Comparison of ENCODE assay signal across 27 cellular contexts in genomic region chr15:26222781-26223180, GRCh38.
"Had no signal": no experiment of that assay in that cellular context is flagged by ENCODE, and none has a peak within 500 bp of the region (broad histone marks: within the 10 kb centered on the region; RNA-seq: fewer than 3 reads in every experiment).

No MANE protein-coding gene starts in this region.

- H3K27ac ChIP-seq: ovary, parathyroid adenoma, psoas muscle, right lobe of liver, sigmoid colon, stomach, thoracic aorta, thyroid gland, tibial nerve, upper lobe of right lung, vagina had no signal

- H3K9me3 ChIP-seq: ovary, psoas muscle, right lobe of liver, thoracic aorta, thyroid gland, upper lobe of right lung, vagina had no signal

- H3K4me1 Mint-ChIP-seq: naive thymus-derived CD8-positive, alpha-beta T cell; neural crest cell; stimulated activated effector memory CD8-positive, alpha-beta T cell treated with anti-CD3 and anti-CD28 coated beads, Interleukin-12 subunit alpha, Interleukin-12 subunit beta, amount 100 ng/mL, for 72 hours; stimulated activated naive B cell treated with anti-CD40 and anti-IgM and Interleukin-4, amounts not matched to agents 10 μg/mL and 1 μg/mL and 100 μg/mL, for 72 hours had no signal

- H3K4me1 ChIP-seq: parathyroid adenoma, psoas muscle, right lobe of liver, sigmoid colon, stomach, thyroid gland, tibial nerve, upper lobe of right lung, vagina had no signal

- H2AFZ ChIP-seq: parathyroid adenoma had no signal

- H3K4me3 Mint-ChIP-seq: naive thymus-derived CD8-positive, alpha-beta T cell; natural killer cell treated with Interleukin-12 subunit alpha and Interleukin-12 subunit beta and Interleukin-15 and Interleukin-18, amount 100 ng/mL, for 72 hours; nephron progenitor cell; neural crest cell; stimulated activated effector memory CD8-positive, alpha-beta T cell treated with anti-CD3 and anti-CD28 coated beads, Interleukin-12 subunit alpha, Interleukin-12 subunit beta, amount 100 ng/mL, for 72 hours; stimulated activated naive B cell treated with anti-CD40 and anti-IgM and Interleukin-4, amounts not matched to agents 10 μg/mL and 1 μg/mL and 100 μg/mL, for 72 hours; stimulated activated naive CD8-positive, alpha-beta T cell treated with anti-CD3 and anti-CD28 coated beads, Interleukin-15, Interleukin-2, amounts not matched to agents 100 ng/mL and 50 ng/mL, for 24 hours had no signal

- H3K79me2 ChIP-seq: parathyroid adenoma had no signal

- H3K9me3 Mint-ChIP-seq: nephron progenitor cell, neural crest cell had no signal

- H3K9ac ChIP-seq: parathyroid adenoma had no signal

- H3K27me3 Mint-ChIP-seq: natural killer cell treated with Interleukin-12 subunit alpha and Interleukin-12 subunit beta and Interleukin-15 and Interleukin-18, amount 100 ng/mL, for 72 hours; progenitor cell of endocrine pancreas; stimulated activated naive CD8-positive, alpha-beta T cell treated with anti-CD3 and anti-CD28 coated beads, Interleukin-15, Interleukin-2, amounts not matched to agents 100 ng/mL and 50 ng/mL, for 24 hours had no signal

- H3K27me3 ChIP-seq: ovary, right lobe of liver, sigmoid colon, stomach, thyroid gland, tibial nerve, upper lobe of right lung, vagina had no signal

- H3K27ac Mint-ChIP-seq: naive thymus-derived CD8-positive, alpha-beta T cell; natural killer cell treated with Interleukin-12 subunit alpha and Interleukin-12 subunit beta and Interleukin-15 and Interleukin-18, amount 100 ng/mL, for 72 hours; nephron progenitor cell; progenitor cell of endocrine pancreas; stimulated activated effector memory CD8-positive, alpha-beta T cell treated with anti-CD3 and anti-CD28 coated beads, Interleukin-12 subunit alpha, Interleukin-12 subunit beta, amount 100 ng/mL, for 72 hours; stimulated activated naive B cell treated with anti-CD40 and anti-IgM and Interleukin-4, amounts not matched to agents 10 μg/mL and 1 μg/mL and 100 μg/mL, for 72 hours; stimulated activated naive CD8-positive, alpha-beta T cell treated with anti-CD3 and anti-CD28 coated beads, Interleukin-15, Interleukin-2, amounts not matched to agents 100 ng/mL and 50 ng/mL, for 24 hours had no signal

- H3K36me3 ChIP-seq: ovary, right lobe of liver, sigmoid colon, stomach, thoracic aorta, thyroid gland, tibial nerve, upper lobe of right lung, vagina had no signal

- H3K4me3 ChIP-seq: ovary, psoas muscle, right lobe of liver, sigmoid colon, stomach, thoracic aorta, thyroid gland, tibial nerve, upper lobe of right lung, vagina had no signal

- ATAC-seq: naive thymus-derived CD8-positive, alpha-beta T cell; natural killer cell treated with Interleukin-12 subunit alpha and Interleukin-12 subunit beta and Interleukin-15 and Interleukin-18, amount 100 ng/mL, for 72 hours; psoas muscle; right cardiac atrium; right lobe of liver; stimulated activated effector memory CD8-positive, alpha-beta T cell treated with anti-CD3 and anti-CD28 coated beads, Interleukin-12 subunit alpha, Interleukin-12 subunit beta, amount 100 ng/mL, for 72 hours; stimulated activated naive B cell treated with anti-CD40 and anti-IgM and Interleukin-4, amounts not matched to agents 10 μg/mL and 1 μg/mL and 100 μg/mL, for 72 hours; upper lobe of right lung had no signal

- DNase-seq: naive thymus-derived CD8-positive, alpha-beta T cell; nephron progenitor cell; ovary; psoas muscle; right cardiac atrium; right lobe of liver; sigmoid colon; small intestine; stimulated activated CD4-positive, alpha-beta T cell treated with anti-CD3 and anti-CD28 coated beads, Interleukin-15, amount 100 ng/mL, for 24 hours; stimulated activated CD4-positive, alpha-beta T cell treated with anti-CD3 and anti-CD28 coated beads, Interleukin-2, amount 100 ng/mL, for 24 hours; stimulated activated CD4-positive, alpha-beta T cell treated with anti-CD3 and anti-CD28 coated beads, Interleukin-2, amount 100 ng/mL, for 48 hours; stimulated activated CD4-positive, alpha-beta T cell treated with anti-CD3 and anti-CD28 coated beads, Interleukin-4, amount 100 ng/mL, for 24 hours; stimulated activated naive B cell treated with anti-CD40 and anti-IgM and Interleukin-4, amounts not matched to agents 10 μg/mL and 1 μg/mL and 100 μg/mL, for 72 hours; stimulated activated naive CD4-positive, alpha-beta T cell treated with Interleukin-2 at 50 U/mL for 16 hours; stomach; thyroid gland; trophoblast cell; upper lobe of right lung had no signal

- H3K36me3 Mint-ChIP-seq: stimulated activated effector memory CD8-positive, alpha-beta T cell treated with anti-CD3 and anti-CD28 coated beads, Interleukin-12 subunit alpha, Interleukin-12 subunit beta, amount 100 ng/mL, for 72 hours had no signal
